Comparison of ENCODE assay signal across 2 cellular contexts in genomic region chr1:121213491-121213890, GRCh38. TPM values are rescaled to one million over a fixed set of nuclear protein-coding genes. Genes with fewer than 3 reads are reported as not detected.
"Had no signal": no experiment of that assay in that cellular context is flagged by ENCODE, and none has a peak within 500 bp of the region (broad histone marks: within the 10 kb centered on the region; RNA-seq: fewer than 3 reads in every experiment).

No MANE protein-coding gene starts in this region.

RNA-seq across cellular contexts. Expression of gene FAM72B, which starts 29.4 kb away (rescaled TPM):
- total RNA-seq: left ventricle myocardium inferior; naive thymus-derived CD8-positive, alpha-beta T cell had no signal
- polyA plus RNA-seq: naive thymus-derived CD8-positive, alpha-beta T cell had no signal
